ENCODE assay signal across 3 cellular contexts in genomic region chr11:129390303-129390816, GRCh38.
TF ChIP-seq lines count a peak whose summit lies in the region.

No MANE protein-coding gene starts in this region.

TF ChIP-seq in A549, 52 proteins besides CTCF, POLR2A, EP300 and RAD21:
- peak; percentile 88 for TF ChIP-seq MAFK (IDR thresholded peaks at IDR 0.05; ENCODE audit: partially characterized antibody)
- no peak for TF ChIP-seq ATOH8 (CRISPR knock-in tag; IDR thresholded peaks at IDR 0.05; ENCODE audit: low read depth)

TF ChIP-seq in HEK293, 187 proteins besides CTCF, POLR2A, EP300 and RAD21:
- TF ChIP-seq ZNF335 (tag by site-specific recombination; conservative IDR thresholded peaks at IDR 0.05): no peak
- peak; percentile 52 for TF ChIP-seq EGR2 (tag by site-specific recombination; IDR thresholded peaks at IDR 0.05; ENCODE audit: low read depth)
- TF ChIP-seq ZNF585B (tag by site-specific recombination; IDR thresholded peaks at IDR 0.05): no peak
- no peak for TF ChIP-seq ZBTB44 (tag by site-specific recombination; IDR thresholded peaks at IDR 0.05)
- no peak for TF ChIP-seq ZBTB49 (tag by site-specific recombination; IDR thresholded peaks at IDR 0.05; ENCODE audit: low read depth)
- TF ChIP-seq ZFHX2 (tag by site-specific recombination; conservative IDR thresholded peaks at IDR 0.05): peak; percentile 67
- TF ChIP-seq ZNF777 (tag by site-specific recombination; IDR thresholded peaks at IDR 0.05; ENCODE audit: borderline replicate concordance): no peak
- TF ChIP-seq ZNF645 (tag by site-specific recombination; IDR thresholded peaks at IDR 0.05): no peak
- no peak for TF ChIP-seq PRDM1 (tag by site-specific recombination; IDR thresholded peaks at IDR 0.05)
- TF ChIP-seq REST (tag by site-specific recombination; IDR thresholded peaks at IDR 0.05): 0 out of 2 replicates have a peak, but pooled peaks have one; percentile 3
- TF ChIP-seq IKZF3 (tag by site-specific recombination; IDR thresholded peaks at IDR 0.05): no peak
TF ChIP-seq in HEK293: peak in this region for 3.

TF ChIP-seq in H1, 55 proteins besides CTCF, POLR2A, EP300 and RAD21:
- TF ChIP-seq NANOG (IDR thresholded peaks at IDR 0.05; ENCODE audit: insufficient read depth, low read depth, low read length, poor library complexity, severe bottlenecking) (no peak), MAFK (IDR thresholded peaks at IDR 0.05; ENCODE audit: low read depth, low read length) (peak; percentile 87)
